5 cellular contexts compared by ENCODE assay signal in the genomic region with DNA sequence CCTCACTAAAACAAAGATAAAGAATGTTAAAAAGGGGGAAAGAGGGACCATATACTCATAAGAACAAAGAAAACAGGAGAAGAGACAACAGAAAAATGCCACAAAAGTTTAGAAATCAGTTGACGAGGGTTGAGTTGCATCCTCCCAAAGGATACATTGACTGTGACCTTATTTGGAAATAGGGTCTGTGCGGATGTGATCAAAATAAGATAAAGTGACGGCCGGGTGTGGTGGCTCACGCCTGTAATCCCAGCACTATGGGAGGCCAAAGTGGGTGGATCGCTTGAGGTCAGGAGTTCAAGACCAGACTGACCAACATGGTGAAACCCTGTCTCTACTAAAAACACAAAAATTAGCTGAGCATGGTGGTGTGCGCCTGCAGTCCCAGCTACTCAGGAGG.
DNase-seq lines count a peak whose midpoint lies in the region; ATAC-seq and TF ChIP-seq lines count a peak whose summit lies in the region.
"Not testable (repeated sequence)": the region's sequence is repeated elsewhere in the genome, so short reads cannot be mapped to it uniquely, and the experiment has no call there.

No MANE protein-coding gene starts in this region.

- H3K23ac ChIP-seq in mesenchymal stem cell (ENCODE audit: low read length in 2 of 2) = not testable (repeated sequence)

- H2AK5ac ChIP-seq in mesenchymal stem cell (ENCODE audit: low read length, severe bottlenecking) = not testable (repeated sequence)

- H3K4me3 ChIP-seq in AG04449 (ENCODE audit: low read depth, low read length) = peak overlapping the region; percentile 10; the same call in 1 of the 2 replicates
- not testable (repeated sequence) for H3K4me3 ChIP-seq in HCT116 (replicated peaks in 1 of 2; ENCODE audit: low read depth in 1 of 2, low read length in 2 of 2); SK-N-MC; brain microvascular endothelial cell (ENCODE audit: low read depth, low read length); mesenchymal stem cell (ENCODE audit: insufficient read depth in 1 of 2, low read depth in 1 of 2, low read length in 2 of 2)

- TF ChIP-seq RAD21 in HCT116 (IDR thresholded peaks at IDR 0.05; ENCODE audit: low read depth) = not testable (repeated sequence)

- TF ChIP-seq POLR2A in HCT116 (IDR thresholded peaks at IDR 0.05; ENCODE audit: borderline replicate concordance, extremely low read depth, insufficient read depth, insufficient read length) = not testable (repeated sequence)

- not testable (repeated sequence) for H3K27me3 ChIP-seq in HCT116 (ENCODE audit: insufficient read depth, low read length); brain microvascular endothelial cell (replicated peaks); mesenchymal stem cell (ENCODE audit: control insufficient read depth in 1 of 2, insufficient read depth in 1 of 2, low read length in 2 of 2)

- not testable (repeated sequence) for H3K36me3 ChIP-seq in HCT116 (ENCODE audit: control insufficient read depth in 1 of 2, insufficient read depth in 2 of 2, low read length in 2 of 2); brain microvascular endothelial cell (replicated peaks); mesenchymal stem cell (ENCODE audit: control insufficient read depth in 1 of 2, insufficient read depth in 2 of 2, low read depth in 1 of 2, low read length in 2 of 2)
- peaks cover 41% of the 10 kb centered on the region for H3K36me3 ChIP-seq in SK-N-MC (ENCODE audit: insufficient read depth, low read length)

- DNase-seq in AG04449 (ENCODE audit: low read depth, low spot score); HCT116 (ENCODE audit: low read depth, low spot score); SK-N-MC (ENCODE audit: low read depth, low spot score): not testable (repeated sequence)
- DNase-seq in brain microvascular endothelial cell = peak; percentile 75
- peak; percentile 42 for DNase-seq in mesenchymal stem cell

- not testable (repeated sequence) for H2BK120ac ChIP-seq in mesenchymal stem cell (ENCODE audit: low read depth, low read length)

- POLR2A ChIA-PET in AG04449 (lab: Yijun Ruan, JAX); HCT116 (lab: Charles Lee): not testable (repeated sequence)

- H4K91ac ChIP-seq in mesenchymal stem cell (ENCODE audit: low read length) = not testable (repeated sequence)

- not testable (repeated sequence) for H2AFZ ChIP-seq in HCT116 (ENCODE audit: low read depth, low read length, poor library complexity, severe bottlenecking); mesenchymal stem cell (ENCODE audit: low read depth, low read length)

- ATAC-seq in HCT116 = 0 out of 2 replicates have a peak, but pooled peaks have one; percentile 22

- H3K79me2 ChIP-seq in HCT116 (ENCODE audit: insufficient read depth, low read length) = not testable (repeated sequence)

- WGBS in mesenchymal stem cell = 78% methylated on average over 7 of the region's 7 CpGs

- H4K8ac ChIP-seq in mesenchymal stem cell (ENCODE audit: low read length) = not testable (repeated sequence)

- not testable (repeated sequence) for H2BK15ac ChIP-seq in mesenchymal stem cell (ENCODE audit: low read depth, poor library complexity, severe bottlenecking)

- H3K4me2 ChIP-seq in HCT116 (ENCODE audit: low read length); mesenchymal stem cell (ENCODE audit: low read length, poor library complexity, severe bottlenecking): not testable (repeated sequence)

- not testable (repeated sequence) for H3K14ac ChIP-seq in mesenchymal stem cell (ENCODE audit: low read length in 2 of 2)

- not testable (repeated sequence) for TF ChIP-seq CTCF in AG04449 (IDR thresholded peaks at IDR 0.05; ENCODE audit: insufficient read depth, low read length, missing control alignments); HCT116 (IDR thresholded peaks at IDR 0.05 in 2 of 3, conservative IDR thresholded peaks at IDR 0.05 in 1 of 3; ENCODE audit: borderline replicate concordance in 1 of 3, insufficient read depth in 1 of 3, low read depth in 2 of 3, low read length in 2 of 3); brain microvascular endothelial cell (IDR thresholded peaks at IDR 0.05; ENCODE audit: low read depth, low read length, missing control alignments)

- H3K9me2 ChIP-seq in HCT116 (ENCODE audit: insufficient read depth) = not testable (repeated sequence)

- not testable (repeated sequence) for BruUV-seq in HCT116 (replicated peaks; lab: Mats Ljungman, UMichigan)

- intact Hi-C loops in HCT116 (cut with micrococcal nuclease) = not testable (repeated sequence)

- H3K9ac ChIP-seq in HCT116 (ENCODE audit: low read length); SK-N-MC (ENCODE audit: insufficient read length); mesenchymal stem cell (ENCODE audit: low read length): not testable (repeated sequence)

- RAD21 ChIA-PET in HCT116 (lab: Charles Lee; ENCODE audit: low non-redundant PET in 1 of 2, low total read pairs in 2 of 2, uncharacterized antibody in 2 of 2, unreplicated experiment in 2 of 2) = not testable (repeated sequence)

- in situ Hi-C loops in brain microvascular endothelial cell (cut with HindIII; ENCODE audit: low pct_ligation_motif_present, low sequenced_read_pairs) = not testable (repeated sequence)

- H3K18ac ChIP-seq in mesenchymal stem cell (ENCODE audit: low read depth in 1 of 2, low read length in 2 of 2) = not testable (repeated sequence)

- H3K4me1 ChIP-seq in HCT116 (ENCODE audit: control insufficient read depth in 1 of 2, insufficient read depth in 2 of 2, low read length in 2 of 2); mesenchymal stem cell (ENCODE audit: control insufficient read depth, insufficient read depth, low read depth, low read length): not testable (repeated sequence)

- H2BK5ac ChIP-seq in mesenchymal stem cell (ENCODE audit: low read depth, low read length, poor library complexity, severe bottlenecking) = not testable (repeated sequence)

- not testable (repeated sequence) for H3K9me3 ChIP-seq in HCT116 (ENCODE audit: control insufficient read depth in 1 of 2, insufficient read depth in 1 of 2, low read depth in 1 of 2, low read length in 2 of 2); SK-N-MC (ENCODE audit: low read depth, low read length); mesenchymal stem cell (ENCODE audit: control insufficient read depth, low read length)

- not testable (repeated sequence) for H3K4ac ChIP-seq in mesenchymal stem cell (ENCODE audit: low read depth in 1 of 2, low read length in 2 of 2)

- H3K27ac ChIP-seq in HCT116 (ENCODE audit: low read depth, low read length); mesenchymal stem cell (ENCODE audit: low read length, poor library complexity, severe bottlenecking): not testable (repeated sequence)
- H3K27ac ChIP-seq in SK-N-MC (peak overlapping the region; percentile 43; the same call in 1 of the 2 replicates), brain microvascular endothelial cell (peak overlapping the region; percentile 62)

- H3K79me1 ChIP-seq in mesenchymal stem cell (replicated peaks; ENCODE audit: low read length, poor library complexity, severe bottlenecking) = not testable (repeated sequence)

- H2BK12ac ChIP-seq in mesenchymal stem cell (ENCODE audit: low read length in 2 of 2) = not testable (repeated sequence)

- H4K20me1 ChIP-seq in HCT116 (ENCODE audit: insufficient read depth) = not testable (repeated sequence)

- CTCF ChIA-PET in AG04449 (lab: Yijun Ruan, JAX); HCT116 (lab: Charles Lee): not testable (repeated sequence)
